8 cellular contexts compared by ENCODE assay signal in genomic region chr11:94974178-94974577, GRCh38. TPM values are rescaled to one million over a fixed set of nuclear protein-coding genes. Genes with fewer than 3 reads are reported as not detected.
DNase-seq lines count a peak whose midpoint lies in the region; ATAC-seq and TF ChIP-seq lines count a peak whose summit lies in the region.

No MANE protein-coding gene starts in this region.

- ATAC-seq in GM19467 (IDR thresholded peaks at IDR 0.05; ENCODE audit: unreplicated experiment): no peak

- H3K9me3 ChIP-seq in BE2C: no peaks in the 10 kb centered on the region
- H3K9me3 ChIP-seq in Loucy (ENCODE audit: insufficient read depth, low read depth, low read length): no peaks in the 10 kb centered on the region
- H3K9me3 ChIP-seq in effector memory CD4-positive, alpha-beta T cell (ENCODE audit: control insufficient read depth, low read length): no peaks in the 10 kb centered on the region
- H3K9me3 ChIP-seq in neural cell (ENCODE audit: low read length): no peaks in the 10 kb centered on the region

- DNase-seq in BE2C (no peak), NCI-H146 treated with DMSO at 0.1 percent for 48 hours (lab: John Stamatoyannopoulos, UW; ENCODE audit: unreplicated experiment) (no peak), D341Med (ENCODE audit: low spot score) (no peak), midbrain (lab: John Stamatoyannopoulos, UW) (no peak)
- DNase-seq in effector memory CD4-positive, alpha-beta T cell: no peak

- no peaks in the 10 kb centered on the region for H3K27me3 ChIP-seq in BE2C
- peaks cover 50% of the 10 kb centered on the region for H3K27me3 ChIP-seq in Loucy (ENCODE audit: insufficient read depth, low read length, poor library complexity, severe bottlenecking)
- H3K27me3 ChIP-seq in effector memory CD4-positive, alpha-beta T cell (replicated peaks; ENCODE audit: control insufficient read depth, insufficient read depth, low read length, poor library complexity, severe bottlenecking): no peaks in the 10 kb centered on the region
- H3K27me3 ChIP-seq in neural cell (ENCODE audit: insufficient read depth, low read depth, low read length): no peaks in the 10 kb centered on the region

- peak overlapping the region; percentile 92 for H3K4me3 ChIP-seq in BE2C (ENCODE audit: low read depth, low read length)
- H3K4me3 ChIP-seq in Loucy (ENCODE audit: low read length, poor library complexity, severe bottlenecking): peak overlapping the region; percentile 88
- H3K4me3 ChIP-seq in effector memory CD4-positive, alpha-beta T cell (ENCODE audit: insufficient read depth, low read depth, low read length, poor library complexity, severe bottlenecking): peak overlapping the region; percentile 75
- peak overlapping the region; percentile 80 for H3K4me3 ChIP-seq in neural cell (ENCODE audit: low read length)

- TF ChIP-seq RAD21 in neural cell (conservative IDR thresholded peaks at IDR 0.05): no peak

- H3K36me3 ChIP-seq in BE2C (peaks cover 29% of the 10 kb centered on the region), Loucy (ENCODE audit: insufficient read depth, low read length) (peaks cover 21% of the 10 kb centered on the region), neural cell (ENCODE audit: insufficient read depth, low read length) (no peaks in the 10 kb centered on the region)
- H3K36me3 ChIP-seq in effector memory CD4-positive, alpha-beta T cell (ENCODE audit: control insufficient read depth, insufficient read depth, low read length): peaks cover 23% of the 10 kb centered on the region

- H3K9ac ChIP-seq in Loucy (ENCODE audit: low read depth, low read length, poor library complexity, severe bottlenecking): peak overlapping the region; percentile 90
- H3K9ac ChIP-seq in neural cell (ENCODE audit: low read length): peak overlapping the region; percentile 92

- H3K79me2 ChIP-seq in Loucy (ENCODE audit: insufficient read depth, low read length) (peaks cover 35% of the 10 kb centered on the region), neural cell (replicated peaks; ENCODE audit: insufficient read depth, low read length) (peaks cover 15% of the 10 kb centered on the region)

- H3K9me2 ChIP-seq in Loucy (replicated peaks; ENCODE audit: low read depth, low read length) (no peaks in the 10 kb centered on the region), neural cell (ENCODE audit: insufficient read depth, low read length) (no peaks in the 10 kb centered on the region)

- TF ChIP-seq CTCF in BE2C (IDR thresholded peaks at IDR 0.05; ENCODE audit: low read depth, low read length) (no peak), Loucy (conservative IDR thresholded peaks at IDR 0.05; ENCODE audit: low read length) (no peak), neural cell (IDR thresholded peaks at IDR 0.05; ENCODE audit: poor library complexity, severe bottlenecking) (no peak)

- peak overlapping the region; percentile 78 for H3K4me2 ChIP-seq in Loucy (ENCODE audit: low read depth, low read length, poor library complexity, severe bottlenecking)
- H3K4me2 ChIP-seq in neural cell (ENCODE audit: low read length): peak overlapping the region; percentile 81

- H2AFZ ChIP-seq in Loucy (ENCODE audit: low read length) (peak overlapping the region; percentile 98), neural cell (ENCODE audit: low read depth, low read length) (peak overlapping the region; percentile 95)

- TF ChIP-seq EP300 in neural cell (conservative IDR thresholded peaks at IDR 0.05; ENCODE audit: poor library complexity, severe bottlenecking): no peak

- no peak overlapping the region for H3K27ac ChIP-seq in effector memory CD4-positive, alpha-beta T cell (ENCODE audit: insufficient read depth, low read length, poor library complexity, severe bottlenecking)
- H3K27ac ChIP-seq in neural cell (ENCODE audit: low read length): peak overlapping the region; percentile 79

- H3K4me1 ChIP-seq in BE2C (peaks cover 6% of the 10 kb centered on the region), Loucy (ENCODE audit: insufficient read depth, low read length, poor library complexity, severe bottlenecking) (peaks cover 31% of the 10 kb centered on the region)
- peaks cover 5% of the 10 kb centered on the region for H3K4me1 ChIP-seq in effector memory CD4-positive, alpha-beta T cell (ENCODE audit: control insufficient read depth, insufficient read depth, low read length, poor library complexity, severe bottlenecking)

- H4K20me1 ChIP-seq in Loucy (ENCODE audit: insufficient read depth, low read length, poor library complexity, severe bottlenecking): peaks cover 29% of the 10 kb centered on the region
- no peaks in the 10 kb centered on the region for H4K20me1 ChIP-seq in neural cell (ENCODE audit: insufficient read depth)

- no peaks in the 10 kb centered on the region for H3F3A ChIP-seq in Loucy (ENCODE audit: low read depth)
- H3F3A ChIP-seq in neural cell (ENCODE audit: insufficient read depth, low read length, poor library complexity, severe bottlenecking): peaks cover 3% of the 10 kb centered on the region

TF ChIP-seq in neural cell, 6 proteins besides CTCF, POLR2A, EP300 and RAD21:
- no peak for TF ChIP-seq POLR2AphosphoS5 (IDR thresholded peaks at IDR 0.05)
- no peak for TF ChIP-seq TAF1 (IDR thresholded peaks at IDR 0.05; ENCODE audit: low read depth)
- TF ChIP-seq SMC3 (conservative IDR thresholded peaks at IDR 0.05; ENCODE audit: poor library complexity): no peak
- no peak for TF ChIP-seq MXI1 (conservative IDR thresholded peaks at IDR 0.05; ENCODE audit: poor library complexity, severe bottlenecking)
- no peak for TF ChIP-seq REST (IDR thresholded peaks at IDR 0.05; ENCODE audit: borderline replicate concordance)
- TF ChIP-seq EZH2 (IDR thresholded peaks at IDR 0.05; ENCODE audit: borderline replicate concordance, insufficient read depth, low read length, poor library complexity, severe bottlenecking): no peak

RNA-seq across cellular contexts. Expression of gene KDM4D, which starts 0.7 kb away (rescaled TPM):
- 1.6 TPM for polyA plus RNA-seq in BE2C (2012; ENCODE audit: insufficient read depth, insufficient read length, low read depth)
- polyA plus RNA-seq in neural cell: 1.3 and 1.5 TPM in 2 replicates
- polyA minus RNA-seq in neural cell: 2.7 and 3.7 TPM in 2 replicates

RNA-seq across cellular contexts. Expression of gene CWC15, which starts 0.8 kb away (rescaled TPM):
- polyA plus RNA-seq in BE2C (2012; ENCODE audit: insufficient read depth, insufficient read length, low read depth): 123 TPM
- polyA plus RNA-seq in neural cell: 105 and 151 TPM in 2 replicates
- 60.9 and 77.4 TPM in 2 replicates for polyA minus RNA-seq in neural cell

RNA-seq across cellular contexts. Expression of gene KDM4E, which starts 50.9 kb away (rescaled TPM):
- polyA plus RNA-seq in BE2C (2012; ENCODE audit: insufficient read depth, insufficient read length, low read depth): not detected
- polyA plus RNA-seq in neural cell: not detected in 2 replicates
- not detected in 2 replicates for polyA minus RNA-seq in neural cell
